ENCODE assay signal across 8 cellular contexts in the genomic region with DNA sequence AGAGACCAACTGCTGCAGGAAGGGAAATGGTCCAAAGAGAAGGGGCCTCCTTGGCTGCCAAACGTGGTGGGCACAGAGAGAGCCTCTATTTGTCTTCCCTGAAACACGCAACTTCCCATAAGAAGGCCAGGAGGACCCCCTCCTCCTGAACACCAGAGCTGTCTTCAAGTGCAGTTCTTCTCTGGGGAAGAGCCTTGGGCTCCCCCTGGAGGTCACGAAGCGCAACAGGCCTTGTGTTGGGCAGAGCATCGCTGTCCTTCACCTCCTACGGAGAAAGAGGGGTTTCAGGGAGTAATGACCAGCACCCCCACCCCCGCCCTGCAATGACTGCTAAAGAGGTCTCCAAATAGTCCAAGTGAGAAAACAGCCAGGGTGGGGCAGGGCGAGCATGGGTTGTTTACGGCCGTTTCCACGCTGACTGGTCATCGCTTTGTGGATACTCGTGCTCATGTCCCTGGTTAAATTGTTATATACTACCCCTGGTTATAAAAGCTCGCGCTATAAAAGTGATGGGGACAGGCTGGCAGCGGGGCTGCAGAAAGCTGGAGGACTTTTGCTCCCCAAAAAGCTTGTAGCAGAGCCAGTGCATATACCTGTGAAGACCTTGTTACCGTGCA.
DNase-seq lines count a peak whose midpoint lies in the region; ATAC-seq, FAIRE-seq and TF ChIP-seq lines count a peak whose summit lies in the region.

No MANE protein-coding gene starts in this region.

- H3K9ac ChIP-seq in H1 (replicated peaks in 1 of 4; ENCODE audit: extremely low read depth in 1 of 4, low read depth in 3 of 4, low read length in 3 of 4) = no peak overlapping the region
- H3K9ac ChIP-seq in neuronal stem cell (ENCODE audit: low read depth, low read length, poor library complexity) = no peak overlapping the region

- in situ Hi-C loops in HAP-1 (cut with MboI; ENCODE audit: low sequenced_read_pairs) = loop anchor here (25.0 kb wide), 2 partner anchors 602 to 748 kb away; partner anchors contain the start of gene GABRA5

- H3K14ac ChIP-seq in H1 (ENCODE audit: insufficient read length) (no peak overlapping the region), neuronal stem cell (ENCODE audit: low read length) (no peak overlapping the region)

- peak; percentile 15 for DNase-seq in CMK (ENCODE audit: low read depth)
- DNase-seq in HAP-1 (ENCODE audit: low spot score in 2 of 2) = peak; percentile 63 to 64
- peak; percentile 18 for DNase-seq in SKM-1 treated with dmso at 0.1 percent for 144 hours (lab: John Stamatoyannopoulos, UW; ENCODE audit: unreplicated experiment)
- peak; percentile 47 to 72 for DNase-seq in H1 (ENCODE audit: low read depth in 1 of 2, low spot score in 2 of 2)
- peak; percentile 51 for DNase-seq in neuronal stem cell (ENCODE audit: low spot score)
- no peak for DNase-seq in mucosa of gallbladder (ENCODE audit: low spot score)

- no peak overlapping the region for H2BK15ac ChIP-seq in H1 (ENCODE audit: low read length)
- H2BK15ac ChIP-seq in neuronal stem cell (ENCODE audit: low read length) = peak overlapping the region; percentile 78

- peak; percentile 95 to 97 for TF ChIP-seq RAD21 in H1 (IDR thresholded peaks at IDR 0.05 in 1 of 2, conservative IDR thresholded peaks at IDR 0.05 in 1 of 2; ENCODE audit: low read depth in 2 of 2, low read length in 2 of 2)

- no peaks in the 10 kb centered on the region for H3K79me2 ChIP-seq in H1 (ENCODE audit: control insufficient read depth in 1 of 2, insufficient read depth in 2 of 2, low read length in 2 of 2)

- peak; percentile 70 for FAIRE-seq in H1 (lab: Jason Lieb, UNC)

- TF ChIP-seq POLR2A in H1 (IDR thresholded peaks at IDR 0.05; ENCODE audit: control extremely low read depth in 1 of 2, low read depth in 2 of 2, low read length in 2 of 2) = no peak

- H4K8ac ChIP-seq in H1 (ENCODE audit: extremely low read depth, insufficient read depth, low read length) (no peak overlapping the region), neuronal stem cell (ENCODE audit: low read depth, low read length) (no peak overlapping the region)

- H2AK5ac ChIP-seq in H1 (ENCODE audit: low read depth, low read length) (no peak overlapping the region), neuronal stem cell (ENCODE audit: low read depth, low read length) (peak overlapping the region; percentile 67)

- H4K5ac ChIP-seq in H1 (ENCODE audit: insufficient read length, low read depth, low read length) = no peak overlapping the region

- no peaks in the 10 kb centered on the region for H3K9me3 ChIP-seq in HAP-1
- H3K9me3 ChIP-seq in H1 (ENCODE audit: insufficient read depth in 2 of 2, low read depth in 1 of 2, low read length in 1 of 2) = no peaks in the 10 kb centered on the region
- H3K9me3 ChIP-seq in neuronal stem cell (replicated peaks in 1 of 2; ENCODE audit: control insufficient read depth in 2 of 2, insufficient read depth in 1 of 2, low read depth in 1 of 2, low read length in 2 of 2) = no peaks in the 10 kb centered on the region

- no peak for TF ChIP-seq EP300 in H1 (IDR thresholded peaks at IDR 0.05; ENCODE audit: borderline replicate concordance in 1 of 2, low read depth in 2 of 2, low read length in 2 of 2)

- H4K91ac ChIP-seq in H1 (replicated peaks; ENCODE audit: insufficient read length, low read length) = peak overlapping the region; percentile 67
- H4K91ac ChIP-seq in neuronal stem cell (ENCODE audit: low read depth, low read length, poor library complexity) = no peak overlapping the region

- 0 out of 2 replicates have a peak overlapping the region, but pooled peaks have one; percentile 37 for H2AFZ ChIP-seq in H1 (ENCODE audit: low read length)
- H2AFZ ChIP-seq in neuronal stem cell (ENCODE audit: low read length) = no peak overlapping the region

- peak; percentile 88 to 95 (median 94) for TF ChIP-seq CTCF in H1 (IDR thresholded peaks at IDR 0.05; ENCODE audit: control extremely low read depth in 1 of 3, insufficient read depth in 1 of 3, low read depth in 1 of 3, low read length in 3 of 3)

- H2BK12ac ChIP-seq in H1 (ENCODE audit: low read depth, low read length) (peak overlapping the region; percentile 11; the same call in 1 of the 2 replicates), neuronal stem cell (ENCODE audit: low read length) (no peak overlapping the region)

- no peaks in the 10 kb centered on the region for H3K27me3 ChIP-seq in HAP-1 (ENCODE audit: low read depth)
- H3K27me3 ChIP-seq in H1 (replicated peaks in 1 of 4; ENCODE audit: control insufficient read depth in 3 of 4, extremely low read depth in 1 of 4, insufficient read depth in 3 of 4, low read length in 3 of 4) = no peaks in the 10 kb centered on the region
- no peaks in the 10 kb centered on the region for H3K27me3 ChIP-seq in neuronal stem cell (ENCODE audit: control insufficient read depth in 3 of 3, insufficient read depth in 3 of 3, low read depth in 1 of 3, low read length in 3 of 3)

- no peak overlapping the region for H3K4me3 ChIP-seq in HAP-1
- no peak overlapping the region for H3K4me3 ChIP-seq in H1 (ENCODE audit: extremely low read depth in 1 of 4, insufficient read depth in 2 of 4, low read depth in 3 of 4, low read length in 4 of 4)
- H3K4me3 ChIP-seq in neuronal stem cell (ENCODE audit: low read length in 2 of 2) = no peak overlapping the region

- POLR2A ChIA-PET in H1 (lab: Charles Lee; ENCODE audit: partially characterized antibody) = interaction anchor here (1.3 kb wide), 1 partner anchor 18 kb away, joined by 4 read pairs; no protein-coding TSS in a partner anchor

- H3K79me1 ChIP-seq in H1 (ENCODE audit: low read depth, low read length) (no peaks in the 10 kb centered on the region), neuronal stem cell (ENCODE audit: low read depth, low read length) (no peaks in the 10 kb centered on the region)

- H3K56ac ChIP-seq in H1 (replicated peaks; ENCODE audit: insufficient read length, low read depth, low read length) = no peak overlapping the region

- H3K4ac ChIP-seq in H1 (replicated peaks; ENCODE audit: insufficient read length, low read depth, low read length) (peak overlapping the region; percentile 25), neuronal stem cell (ENCODE audit: low read length) (no peak overlapping the region)

- no peak overlapping the region for H2BK5ac ChIP-seq in H1 (ENCODE audit: low read depth, low read length)
- no peak overlapping the region for H2BK5ac ChIP-seq in neuronal stem cell (ENCODE audit: low read length)

- CTCF ChIA-PET in H1 (lab: Charles Lee; ENCODE audit: partially characterized antibody) = interaction anchor here (0.5 to 8.0 kb wide), 42 partner anchors 9 to 1136 kb away, joined by 3 to 60 read pairs (median 4); no protein-coding TSS in a partner anchor

- H3K23me2 ChIP-seq in H1 (ENCODE audit: low read depth, low read length) = no peaks in the 10 kb centered on the region

- H3K4me2 ChIP-seq in H1 (ENCODE audit: insufficient read depth in 1 of 2, low read depth in 2 of 2, low read length in 2 of 2) (no peak overlapping the region), neuronal stem cell (ENCODE audit: insufficient read depth, low read length, poor library complexity, severe bottlenecking) (no peak overlapping the region)

- no peak overlapping the region for H2BK120ac ChIP-seq in H1 (replicated peaks; ENCODE audit: low read depth, low read length)
- no peak overlapping the region for H2BK120ac ChIP-seq in neuronal stem cell (ENCODE audit: low read depth, low read length)

- no peaks in the 10 kb centered on the region for H3K36me3 ChIP-seq in HAP-1 (replicated peaks)
- no peaks in the 10 kb centered on the region for H3K36me3 ChIP-seq in H1 (ENCODE audit: control insufficient read depth in 2 of 4, insufficient read depth in 4 of 4, low read length in 3 of 4)
- H3K36me3 ChIP-seq in neuronal stem cell (replicated peaks in 1 of 2; ENCODE audit: control insufficient read depth in 2 of 2, insufficient read depth in 2 of 2, low read length in 2 of 2) = no peaks in the 10 kb centered on the region

- 0 out of 2 replicates have a peak overlapping the region, but pooled peaks have one; percentile 38 for H2BK20ac ChIP-seq in H1 (ENCODE audit: low read length)

- H3K27ac ChIP-seq in H1 (ENCODE audit: low read depth, low read length) (no peak overlapping the region), neuronal stem cell (replicated peaks; ENCODE audit: low read length) (no peak overlapping the region)

- ATAC-seq in HG02623 (IDR thresholded peaks at IDR 0.05; ENCODE audit: unreplicated experiment) (no peak), HG03095 (IDR thresholded peaks at IDR 0.05; ENCODE audit: unreplicated experiment) (no peak)

- no peak overlapping the region for H3K18ac ChIP-seq in H1 (ENCODE audit: extremely low read depth, low read length)
- H3K18ac ChIP-seq in neuronal stem cell (ENCODE audit: low read length) = peak overlapping the region; percentile 76

- H4K20me1 ChIP-seq in H1 (replicated peaks in 1 of 2; ENCODE audit: control insufficient read depth in 1 of 2, insufficient read depth in 2 of 2, low read length in 2 of 2) = no peaks in the 10 kb centered on the region

- H3K4me1 ChIP-seq in HAP-1 (no peaks in the 10 kb centered on the region), H1 (replicated peaks in 1 of 4; ENCODE audit: control insufficient read depth in 3 of 4, insufficient read depth in 4 of 4, low read length in 3 of 4) (peaks cover 0 to 2% (median 0%) of the 10 kb centered on the region in 4 experiments; a peak in 4 of 7 replicates), neuronal stem cell (ENCODE audit: control insufficient read depth in 2 of 2, insufficient read depth in 1 of 2, low read depth in 1 of 2, low read length in 2 of 2) (peaks cover 0 to 2% of the 10 kb centered on the region in 2 donors)

- 60% methylated on average over 16 of the region's 17 CpGs; no CpG with 5 or more reads in 1 of the 2 experiments for WGBS in H1 (ENCODE audit: extremely low coverage in 1 of 2, insufficient coverage in 1 of 2, insufficient read length in 1 of 2, insufficient replicate concordance in 2 of 2, low coverage in 1 of 2, low lambda C conversion rate in 2 of 2, missing lambda C conversion rate in 1 of 2), 2 experiments
- no CpG with 5 or more reads among the region's 17 CpGs for WGBS in neuronal stem cell (ENCODE audit: extremely low coverage in 2 of 2, insufficient read length in 2 of 2, insufficient replicate concordance in 1 of 2), 2 donors

- H3K23ac ChIP-seq in H1 (ENCODE audit: insufficient read length) = no peak overlapping the region
- no peak overlapping the region for H3K23ac ChIP-seq in neuronal stem cell (ENCODE audit: low read depth, low read length, poor library complexity)

TF ChIP-seq in H1, 55 proteins besides CTCF, POLR2A, EP300 and RAD21 (continues in another document):
- TF ChIP-seq SP4 (IDR thresholded peaks at IDR 0.05; ENCODE audit: low read length) (no peak), EGR1 (IDR thresholded peaks at IDR 0.05; ENCODE audit: borderline replicate concordance, low read depth, low read length) (no peak), MAX (IDR thresholded peaks at IDR 0.05) (0 out of 2 replicates have a peak, but pooled peaks have one; percentile 40), NRF1 (IDR thresholded peaks at IDR 0.05; ENCODE audit: low read depth, low read length) (no peak), RNF2 (IDR thresholded peaks at IDR 0.05; ENCODE audit: borderline replicate concordance, low read depth, low read length, missing control alignments, poor library complexity, severe bottlenecking) (no peak)
